In the genomic region with DNA sequence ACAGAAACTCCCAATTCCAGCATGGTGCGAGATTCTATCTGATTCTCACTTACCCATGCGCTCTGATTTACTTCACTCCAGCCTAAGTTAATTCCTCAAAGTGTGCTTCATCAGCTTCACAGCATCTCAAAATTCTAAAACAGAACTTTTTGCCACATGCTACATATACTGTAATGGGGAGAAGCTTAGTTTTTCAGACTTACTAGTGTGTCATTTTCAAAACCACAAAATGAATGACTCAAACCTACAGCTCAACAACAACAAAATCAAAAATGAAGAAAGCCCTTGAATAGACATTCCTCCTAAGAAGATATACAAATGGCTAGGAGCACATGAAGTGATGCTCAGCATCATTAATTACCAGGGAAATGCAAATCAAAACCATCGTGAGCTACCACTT, we compare ENCODE assay signal across 15 cellular contexts. TPM values are rescaled to one million over a fixed set of nuclear protein-coding genes. Genes with fewer than 3 reads are reported as not detected.
DNase-seq lines count a peak whose midpoint lies in the region; ATAC-seq and TF ChIP-seq lines count a peak whose summit lies in the region.
"Had no signal": no experiment of that assay in that cellular context is flagged by ENCODE, and none has a peak within 500 bp of the region (broad histone marks: within the 10 kb centered on the region; RNA-seq: fewer than 3 reads in every experiment).

No MANE protein-coding gene starts in this region.

- H3K4me1 ChIP-seq in fibroblast of lung (ENCODE audit: control insufficient read depth, extremely low read depth, insufficient read depth, low read length): peaks cover 9% of the 10 kb centered on the region
- H3K4me1 ChIP-seq: uterus had no signal

- peak overlapping the region; percentile 16 for H3K27ac ChIP-seq in fibroblast of lung (ENCODE audit: insufficient read depth, low read length)
- H3K27ac ChIP-seq: lower lobe of right lung, uterus had no signal

- CTCF ChIA-PET in activated naive CD4-positive, alpha-beta T cell treated with anti-CD3 and anti-CD28 coated beads for 36 hours (lab: Charles Lee): interaction anchor here (0.5 to 1.5 kb wide), 7 partner anchors 12 to 214 kb away, joined by 3 to 7 read pairs (median 4); no protein-coding TSS in a partner anchor
- CTCF ChIA-PET in activated naive CD4-positive, alpha-beta T cell treated with anti-CD3 and anti-CD28 coated beads, Interleukin-2, amount 10 ng/mL, durations not matched to agents 7 days and 5 days (lab: Charles Lee): interaction anchor here (0.8 to 1.0 kb wide), 2 partner anchors 42 to 419 kb away, joined by 3 read pairs; no protein-coding TSS in a partner anchor
- CTCF ChIA-PET in WTC11 (lab: Charles Lee): interaction anchor here (0.9 to 1.1 kb wide), 2 partner anchors 190 to 195 kb away, joined by 3 to 4 read pairs; a partner anchor contains a TSS

- peaks cover 72% of the 10 kb centered on the region for H3K4me1 Mint-ChIP-seq in activated naive CD4-positive, alpha-beta T cell treated with anti-CD3 and anti-CD28 coated beads for 36 hours (ENCODE audit: low read depth)
- peaks cover 65% of the 10 kb centered on the region for H3K4me1 Mint-ChIP-seq in activated naive CD4-positive, alpha-beta T cell treated with anti-CD3 and anti-CD28 coated beads, Interleukin-2, amount 10 ng/mL, durations not matched to agents 7 days and 5 days
- H3K4me1 Mint-ChIP-seq in WTC11: peaks cover 74% of the 10 kb centered on the region

- no peaks in the 10 kb centered on the region for H3K9me3 ChIP-seq in fibroblast of lung (ENCODE audit: control insufficient read depth, insufficient read depth, low read depth, low read length)
- H3K9me3 ChIP-seq: lower lobe of right lung, uterus had no signal

- H3K27me3 Mint-ChIP-seq in activated naive CD4-positive, alpha-beta T cell treated with anti-CD3 and anti-CD28 coated beads for 36 hours (ENCODE audit: low read depth): no peaks in the 10 kb centered on the region
- H3K27me3 Mint-ChIP-seq in activated naive CD4-positive, alpha-beta T cell treated with anti-CD3 and anti-CD28 coated beads, Interleukin-2, amount 10 ng/mL, durations not matched to agents 7 days and 5 days: no peaks in the 10 kb centered on the region
- no peaks in the 10 kb centered on the region for H3K27me3 Mint-ChIP-seq in WTC11 (ENCODE audit: low read depth)

- no peaks in the 10 kb centered on the region for H3K9me3 Mint-ChIP-seq in activated naive CD4-positive, alpha-beta T cell treated with anti-CD3 and anti-CD28 coated beads for 36 hours
- no peaks in the 10 kb centered on the region for H3K9me3 Mint-ChIP-seq in activated naive CD4-positive, alpha-beta T cell treated with anti-CD3 and anti-CD28 coated beads, Interleukin-2, amount 10 ng/mL, durations not matched to agents 7 days and 5 days
- no peaks in the 10 kb centered on the region for H3K9me3 Mint-ChIP-seq in WTC11

- H3K36me3 ChIP-seq in fibroblast of lung (ENCODE audit: control insufficient read depth, insufficient read depth, low read length): no peaks in the 10 kb centered on the region
- H3K36me3 ChIP-seq: uterus had no signal

- H4K20me1 ChIP-seq in fibroblast of lung (ENCODE audit: control insufficient read depth, extremely low read depth, insufficient read depth, low read length): no peaks in the 10 kb centered on the region

- no peak overlapping the region for H2AFZ ChIP-seq in fibroblast of lung (ENCODE audit: low read length)

- intact Hi-C loops in activated naive CD4-positive, alpha-beta T cell treated with anti-CD3 and anti-CD28 coated beads for 36 hours (cut with micrococcal nuclease): loop anchor here (1.0 to 5.0 kb wide), 5 partner anchors 15 to 273 kb away; a partner anchor contains a TSS

- H3K4me2 ChIP-seq in fibroblast of lung (ENCODE audit: extremely low read depth, insufficient read depth, low read length): no peak overlapping the region

- ATAC-seq in WTC11: no peak
- no peak for ATAC-seq in GM21737 (IDR thresholded peaks at IDR 0.05; ENCODE audit: unreplicated experiment)
- ATAC-seq: lower lobe of right lung had no signal

- TF ChIP-seq CTCF in WTC11 (IDR thresholded peaks at IDR 0.05) (no peak), fibroblast of lung (conservative IDR thresholded peaks at IDR 0.05 in 1 of 2, IDR thresholded peaks at IDR 0.05 in 1 of 2; ENCODE audit: low read depth in 1 of 2, low read length in 2 of 2) (no peak)

- peak overlapping the region; percentile 14 for H3K27ac Mint-ChIP-seq in activated naive CD4-positive, alpha-beta T cell treated with anti-CD3 and anti-CD28 coated beads for 36 hours
- no peak overlapping the region for H3K27ac Mint-ChIP-seq in activated naive CD4-positive, alpha-beta T cell treated with anti-CD3 and anti-CD28 coated beads, Interleukin-2, amount 10 ng/mL, durations not matched to agents 7 days and 5 days
- H3K27ac Mint-ChIP-seq in WTC11: peak overlapping the region; percentile 5; the same call in 1 of the 2 replicates

- peaks cover 50% of the 10 kb centered on the region for H3K79me2 ChIP-seq in fibroblast of lung (ENCODE audit: control insufficient read depth, insufficient read depth, low read length)

- H3K9ac ChIP-seq in fibroblast of lung (ENCODE audit: insufficient read depth, low read length): no peak overlapping the region

- POLR2A ChIA-PET in WTC11 (lab: Charles Lee): interaction anchor here (0.5 kb wide), 1 partner anchor 119 kb away, joined by 3 read pairs; no protein-coding TSS in a partner anchor

- no peaks in the 10 kb centered on the region for H3K27me3 ChIP-seq in fibroblast of lung (ENCODE audit: control insufficient read depth, insufficient read depth, low read length)
- H3K27me3 ChIP-seq: uterus had no signal

- peaks cover 2% of the 10 kb centered on the region for H3K36me3 Mint-ChIP-seq in activated naive CD4-positive, alpha-beta T cell treated with anti-CD3 and anti-CD28 coated beads for 36 hours (ENCODE audit: low read depth)
- H3K36me3 Mint-ChIP-seq in activated naive CD4-positive, alpha-beta T cell treated with anti-CD3 and anti-CD28 coated beads, Interleukin-2, amount 10 ng/mL, durations not matched to agents 7 days and 5 days: peaks cover 39% of the 10 kb centered on the region
- H3K36me3 Mint-ChIP-seq in WTC11: no peaks in the 10 kb centered on the region; the same call in 1 of the 2 replicates

- H3K4me3 ChIP-seq in fibroblast of lung (replicated peaks in 1 of 4; ENCODE audit: control extremely low read depth in 1 of 4, insufficient read depth in 1 of 4, low read depth in 3 of 4, low read length in 4 of 4): no peak overlapping the region
- H3K4me3 ChIP-seq: lower lobe of right lung, uterus had no signal

- no peak overlapping the region for H3K4me3 Mint-ChIP-seq in activated naive CD4-positive, alpha-beta T cell treated with anti-CD3 and anti-CD28 coated beads for 36 hours
- no peak overlapping the region for H3K4me3 Mint-ChIP-seq in activated naive CD4-positive, alpha-beta T cell treated with anti-CD3 and anti-CD28 coated beads, Interleukin-2, amount 10 ng/mL, durations not matched to agents 7 days and 5 days
- H3K4me3 Mint-ChIP-seq in WTC11: no peak overlapping the region

- DNase-seq in activated naive CD4-positive, alpha-beta T cell treated with anti-CD3 and anti-CD28 coated beads for 36 hours: no peak
- DNase-seq in activated naive CD4-positive, alpha-beta T cell treated with anti-CD3 and anti-CD28 coated beads, Interleukin-2, amount 10 ng/mL, durations not matched to agents 7 days and 5 days: no peak
- DNase-seq in WTC11 (ENCODE audit: low spot score) (no peak), fibroblast of lung (ENCODE audit: low read depth in 2 of 2) (peak; percentile 44 to 76), stromal cell of bone marrow (ENCODE audit: low read depth) (peak; percentile 49), T1000 (lab: John Stamatoyannopoulos, UW) (no peak), HK-2 (ENCODE audit: unreplicated experiment) (no peak)
- DNase-seq: activated CD8-positive, alpha-beta memory T cell treated with anti-CD3 and anti-CD28 coated beads for 24 hours; GF-D8; glutamatergic neuron; lower lobe of right lung; NCI-H1092 treated with DMSO at 0.1 percent for 48 hours; NCI-H526 treated with DMSO at 0.1 percent for 48 hours; uterus had no signal

TF ChIP-seq in WTC11, 78 proteins besides CTCF, POLR2A, EP300 and RAD21 (continues in another document):
- TF ChIP-seq NR2C2 (CRISPR knock-in tag; IDR thresholded peaks at IDR 0.05) (no peak), GRHL2 (CRISPR knock-in tag; IDR thresholded peaks at IDR 0.05; ENCODE audit: insufficient replicate concordance, severe bottlenecking) (no peak), ATF1 (CRISPR knock-in tag; IDR thresholded peaks at IDR 0.05) (no peak), NFE2L1 (CRISPR knock-in tag; IDR thresholded peaks at IDR 0.05) (no peak), GTF2I (CRISPR knock-in tag; conservative IDR thresholded peaks at IDR 0.05) (no peak), ZNF416 (CRISPR knock-in tag; IDR thresholded peaks at IDR 0.05) (no peak)
- TF ChIP-seq, protein P1, sequence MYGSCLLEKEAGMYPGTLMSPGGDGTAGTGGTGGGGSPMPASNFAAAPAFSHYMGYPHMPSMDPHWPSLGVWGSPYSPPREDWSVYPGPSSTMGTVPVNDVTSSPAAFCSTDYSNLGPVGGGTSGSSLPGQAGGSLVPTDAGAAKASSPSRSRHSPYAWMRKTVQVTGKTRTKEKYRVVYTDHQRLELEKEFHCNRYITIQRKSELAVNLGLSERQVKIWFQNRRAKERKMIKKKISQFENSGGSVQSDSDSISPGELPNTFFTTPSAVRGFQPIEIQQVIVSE (CRISPR knock-in tag; IDR thresholded peaks at IDR 0.05; ENCODE audit: borderline replicate concordance): no peak
- TF ChIP-seq, protein P2, sequence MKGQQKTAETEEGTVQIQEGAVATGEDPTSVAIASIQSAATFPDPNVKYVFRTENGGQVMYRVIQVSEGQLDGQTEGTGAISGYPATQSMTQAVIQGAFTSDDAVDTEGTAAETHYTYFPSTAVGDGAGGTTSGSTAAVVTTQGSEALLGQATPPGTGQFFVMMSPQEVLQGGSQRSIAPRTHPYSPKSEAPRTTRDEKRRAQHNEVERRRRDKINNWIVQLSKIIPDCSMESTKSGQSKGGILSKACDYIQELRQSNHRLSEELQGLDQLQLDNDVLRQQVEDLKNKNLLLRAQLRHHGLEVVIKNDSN (CRISPR knock-in tag; IDR thresholded peaks at IDR 0.05): no peak

RNA-seq across cellular contexts. Expression of a gene that starts 14.9 kb away (rescaled TPM):
- total RNA-seq in activated naive CD4-positive, alpha-beta T cell treated with anti-CD3 and anti-CD28 coated beads for 36 hours: 10 to 100 TPM; 37.3 to 38.3 TPM
- total RNA-seq in WTC11 (2021) (9.3 to 11.8 TPM (median 11.3 TPM) in 3 replicates), fibroblast of lung (30.9 and 31.8 TPM in 2 replicates)
- 32.5 and 42.3 TPM in 2 replicates for polyA plus RNA-seq in fibroblast of lung
- 19.2 and 19.3 TPM in 2 replicates for polyA plus RNA-seq in fibroblast of lung (2012)
- 14.9 and 36.3 TPM in 2 replicates for polyA minus RNA-seq in fibroblast of lung (ENCODE audit: low replicate concordance)

Comparison
In these comparisons a context has a peak if more than half of its experiments do, and no peak if none do; other contexts are left out.
1. DNase-seq: peak in fibroblast of lung (2 of 2) and stromal cell of bone marrow (single experiment); none in activated naive CD4-positive, alpha-beta T cell treated with anti-CD3 and anti-CD28 coated beads for 36 hours (single experiment), activated naive CD4-positive, alpha-beta T cell treated with anti-CD3 and anti-CD28 coated beads, Interleukin-2, amount 10 ng/mL, durations not matched to agents 7 days and 5 days (single experiment), WTC11 (single experiment), T1000 (single experiment) and HK-2 (single experiment).